In genomic region chr3:196793224-196793623, GRCh38 we compare ENCODE assay signal across 1 cellular context.
TF ChIP-seq lines count a peak whose summit lies in the region.

No MANE protein-coding gene starts in this region.

TF ChIP-seq in HepG2, 621 proteins besides CTCF, POLR2A, EP300 and RAD21 (continued from another document):
- TF ChIP-seq POGK (CRISPR knock-in tag; conservative IDR thresholded peaks at IDR 0.05), result no peak
- TF ChIP-seq KMT2B (CRISPR knock-in tag; IDR thresholded peaks at IDR 0.05), result no peak
- no peak for TF ChIP-seq MTERF4 (CRISPR knock-in tag; IDR thresholded peaks at IDR 0.05)
- no peak for TF ChIP-seq ZNF143 (CRISPR knock-in tag; IDR thresholded peaks at IDR 0.05)
- TF ChIP-seq ZNF773 (CRISPR knock-in tag; IDR thresholded peaks at IDR 0.05; ENCODE audit: borderline replicate concordance), result no peak
- no peak for TF ChIP-seq ZFP82 (CRISPR knock-in tag; IDR thresholded peaks at IDR 0.05; ENCODE audit: borderline replicate concordance)
- TF ChIP-seq ZNF577 (CRISPR knock-in tag; IDR thresholded peaks at IDR 0.05; ENCODE audit: borderline replicate concordance, low read depth), result no peak
- TF ChIP-seq SRSF4 (IDR thresholded peaks at IDR 0.05; ENCODE audit: low read depth, low read length, poor library complexity, severe bottlenecking), result no peak
- TF ChIP-seq, protein P1, sequence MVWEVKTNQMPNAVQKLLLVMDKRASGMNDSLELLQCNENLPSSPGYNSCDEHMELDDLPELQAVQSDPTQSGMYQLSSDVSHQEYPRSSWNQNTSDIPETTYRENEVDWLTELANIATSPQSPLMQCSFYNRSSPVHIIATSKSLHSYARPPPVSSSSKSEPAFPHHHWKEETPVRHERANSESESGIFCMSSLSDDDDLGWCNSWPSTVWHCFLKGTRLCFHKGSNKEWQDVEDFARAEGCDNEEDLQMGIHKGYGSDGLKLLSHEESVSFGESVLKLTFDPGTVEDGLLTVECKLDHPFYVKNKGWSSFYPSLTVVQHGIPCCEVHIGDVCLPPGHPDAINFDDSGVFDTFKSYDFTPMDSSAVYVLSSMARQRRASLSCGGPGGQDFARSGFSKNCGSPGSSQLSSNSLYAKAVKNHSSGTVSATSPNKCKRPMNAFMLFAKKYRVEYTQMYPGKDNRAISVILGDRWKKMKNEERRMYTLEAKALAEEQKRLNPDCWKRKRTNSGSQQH (CRISPR knock-in tag; IDR thresholded peaks at IDR 0.05; ENCODE audit: low read depth), result no peak
- no peak for TF ChIP-seq ZNF205 (CRISPR knock-in tag; IDR thresholded peaks at IDR 0.05)
- no peak for TF ChIP-seq SALL1 (CRISPR knock-in tag; IDR thresholded peaks at IDR 0.05)
- TF ChIP-seq MAFF (IDR thresholded peaks at IDR 0.05; ENCODE audit: low read depth, low read length), result peak; percentile 96
- TF ChIP-seq, protein P2, sequence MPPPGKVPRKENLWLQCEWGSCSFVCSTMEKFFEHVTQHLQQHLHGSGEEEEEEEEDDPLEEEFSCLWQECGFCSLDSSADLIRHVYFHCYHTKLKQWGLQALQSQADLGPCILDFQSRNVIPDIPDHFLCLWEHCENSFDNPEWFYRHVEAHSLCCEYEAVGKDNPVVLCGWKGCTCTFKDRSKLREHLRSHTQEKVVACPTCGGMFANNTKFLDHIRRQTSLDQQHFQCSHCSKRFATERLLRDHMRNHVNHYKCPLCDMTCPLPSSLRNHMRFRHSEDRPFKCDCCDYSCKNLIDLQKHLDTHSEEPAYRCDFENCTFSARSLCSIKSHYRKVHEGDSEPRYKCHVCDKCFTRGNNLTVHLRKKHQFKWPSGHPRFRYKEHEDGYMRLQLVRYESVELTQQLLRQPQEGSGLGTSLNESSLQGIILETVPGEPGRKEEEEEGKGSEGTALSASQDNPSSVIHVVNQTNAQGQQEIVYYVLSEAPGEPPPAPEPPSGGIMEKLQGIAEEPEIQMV (CRISPR knock-in tag; IDR thresholded peaks at IDR 0.05; ENCODE audit: low read depth), result no peak
- no peak for TF ChIP-seq ZNF720 (CRISPR knock-in tag; IDR thresholded peaks at IDR 0.05)
- no peak for TF ChIP-seq EZH2 (conservative IDR thresholded peaks at IDR 0.05; ENCODE audit: low read depth, low read length)
- no peak for TF ChIP-seq ZNF788 (CRISPR knock-in tag; IDR thresholded peaks at IDR 0.05; ENCODE audit: borderline replicate concordance)
- no peak for TF ChIP-seq SRSF1 (optimal IDR thresholded peaks at IDR 0.05; ENCODE audit: low read depth, low read length)
- no peak for TF ChIP-seq SMAD1 (CRISPR knock-in tag; IDR thresholded peaks at IDR 0.05; ENCODE audit: borderline replicate concordance, low read depth)
TF ChIP-seq in HepG2: peak in this region for 7.
